Comparison of ENCODE assay signal across 10 cellular contexts in genomic region chr12:3035815-3036702, GRCh38. TPM values are rescaled to one million over a fixed set of nuclear protein-coding genes. Genes with fewer than 3 reads are reported as not detected.
A peak's percentile ranks its signal among the peaks of the same experiment; 100 is the strongest.
DNase-seq lines count a peak whose midpoint lies in the region; ATAC-seq and TF ChIP-seq lines count a peak whose summit lies in the region.
"Had no signal": no experiment of that assay in that cellular context is flagged by ENCODE, and none has a peak within 500 bp of the region (broad histone marks: within the 10 kb centered on the region; RNA-seq: fewer than 3 reads in every experiment).

No MANE protein-coding gene starts in this region.

- no peak for ATAC-seq in left lung
- no peak for ATAC-seq in GM21825 (IDR thresholded peaks at IDR 0.05; ENCODE audit: unreplicated experiment)

- H3K27me3 ChIP-seq in left lung: no peaks in the 10 kb centered on the region

- H3K27ac ChIP-seq in left lung: no peak overlapping the region

- intact Hi-C loops in left lung (cut with DNase I): loop anchor here in 1 of 2 donors (10.0 kb wide), 1 partner anchor 191 kb away; no protein-coding TSS in a partner anchor

- peaks cover 0 to 46% of the 10 kb centered on the region in 2 donors for H3K36me3 ChIP-seq in left lung

- H3K9me3 ChIP-seq in left lung: no peaks in the 10 kb centered on the region

- H3K4me1 ChIP-seq in left lung: peaks cover 0 to 10% of the 10 kb centered on the region in 2 donors

- H3K4me3 ChIP-seq in epithelial cell of proximal tubule (ENCODE audit: low read depth, low read length) (no peak overlapping the region), left lung (no peak overlapping the region)

- peak; percentile 41 for DNase-seq in DMS53 (lab: John Stamatoyannopoulos, UW)
- no peak for DNase-seq in DMS53 treated with DMSO at 0.1 percent for 48 hours (lab: John Stamatoyannopoulos, UW; ENCODE audit: unreplicated experiment)
- peak; percentile 79 for DNase-seq in NCI-H2171 treated with DMSO at 0.1 percent for 48 hours (lab: John Stamatoyannopoulos, UW)
- DNase-seq in epithelial cell of proximal tubule (ENCODE audit: low read depth): no peak
- peak; percentile 86 for DNase-seq in putamen (ENCODE audit: low spot score)
- DNase-seq in activated CD4-positive, alpha-beta T cell treated with anti-CD3 and anti-CD28 coated beads for 1 hour: no peak
- DNase-seq in left lung: no peak
- DNase-seq: cortex of kidney, T1000 had no signal

- TF ChIP-seq CTCF in epithelial cell of proximal tubule (conservative IDR thresholded peaks at IDR 0.05; ENCODE audit: low read depth, low read length) (peak; percentile 44), left lung (IDR thresholded peaks at IDR 0.05) (no peak)

RNA-seq across cellular contexts. Expression of gene TSPAN9, which starts 41.1 kb away (rescaled TPM):
- total RNA-seq in epithelial cell of proximal tubule (20.5 and 21.6 TPM in 2 replicates), left lung (10 to 100 TPM; 35.6 to 36.8 TPM)

Comparison
In these comparisons a context has a peak if more than half of its experiments do, and no peak if none do; other contexts are left out.
1. DNase-seq: peak in DMS53 (single experiment), NCI-H2171 treated with DMSO at 0.1 percent for 48 hours (single experiment) and putamen (single experiment); none in DMS53 treated with DMSO at 0.1 percent for 48 hours (single experiment), epithelial cell of proximal tubule (single experiment), activated CD4-positive, alpha-beta T cell treated with anti-CD3 and anti-CD28 coated beads for 1 hour (single experiment) and left lung (0 of 2).